17 cellular contexts compared by ENCODE assay signal in the genomic region with DNA sequence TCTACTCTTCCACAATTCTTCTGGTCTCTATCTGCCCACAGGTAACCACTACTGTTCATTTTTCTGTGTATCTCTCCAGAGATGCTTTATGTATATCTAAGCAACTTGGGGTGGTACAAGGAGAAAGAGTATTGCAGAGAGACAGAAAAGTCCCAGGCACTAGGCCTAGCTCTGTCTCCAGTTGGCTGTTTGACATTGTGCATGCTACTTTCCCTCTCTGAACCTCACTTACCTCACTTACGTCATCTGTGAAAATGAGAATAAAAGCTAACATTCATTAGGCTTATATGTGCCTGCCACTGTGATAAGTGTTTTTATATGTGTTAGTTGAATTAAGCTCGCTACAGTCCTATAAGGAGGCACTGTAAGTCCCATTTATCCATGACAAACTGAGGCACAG.
DNase-seq lines count a peak whose midpoint lies in the region; FAIRE-seq and TF ChIP-seq lines count a peak whose summit lies in the region.
"Had no signal": no experiment of that assay in that cellular context is flagged by ENCODE, and none has a peak within 500 bp of the region (broad histone marks: within the 10 kb centered on the region; RNA-seq: fewer than 3 reads in every experiment).

No MANE protein-coding gene starts in this region.

- no peak for FAIRE-seq in GM12892 (lab: Jason Lieb, UNC)
- FAIRE-seq: bronchial epithelial cell had no signal

- TF ChIP-seq CTCF in Peyer's patch (IDR thresholded peaks at IDR 0.05) = no peak
- no peak for TF ChIP-seq CTCF in coronary artery (IDR thresholded peaks at IDR 0.05)
- no peak for TF ChIP-seq CTCF in testis (IDR thresholded peaks at IDR 0.05)

- H3K27me3 ChIP-seq in Peyer's patch (no peaks in the 10 kb centered on the region), muscle layer of duodenum (ENCODE audit: low read depth, low read length) (no peaks in the 10 kb centered on the region), testis (no peaks in the 10 kb centered on the region), H7 (ENCODE audit: control insufficient read depth, insufficient read depth, low read length) (no peaks in the 10 kb centered on the region)

- DNase-seq in Peyer's patch = no peak
- no peak for DNase-seq in coronary artery (ENCODE audit: low spot score)
- DNase-seq in testis = no peak
- no peak for DNase-seq in NCI-H446 (lab: John Stamatoyannopoulos, UW)
- no peak for DNase-seq in GM12892 (ENCODE audit: insufficient read length)
- no peak for DNase-seq in NCI-H1105 treated with DMSO at 0.1 percent for 48 hours (lab: John Stamatoyannopoulos, UW)
- DNase-seq in H7 = no peak
- DNase-seq: activated CD4-positive, CD25-positive, alpha-beta regulatory T cell; activated CD8-positive, alpha-beta T cell treated with anti-CD3 and anti-CD28 coated beads, Interleukin-2, amount 10 ng/mL, durations not matched to agents 7 days and 5 days; Calu3; effector CD4-positive, alpha-beta T cell; naive thymus-derived CD4-positive, alpha-beta T cell; NCI-H187 treated with DMSO at 0.1 percent for 48 hours; stimulated activated naive CD8-positive, alpha-beta T cell treated with anti-CD3 and anti-CD28 coated beads, Interleukin-15, amount 100 ng/mL, for 72 hours; T-helper 17 cell had no signal

- H3K4me1 ChIP-seq in Peyer's patch = peaks cover 0 to 29% (median 0%) of the 10 kb centered on the region in 4 donors
- H3K4me1 ChIP-seq in muscle layer of duodenum (ENCODE audit: control insufficient read depth in 1 of 2, insufficient read depth in 2 of 2, low read length in 2 of 2) = peaks cover 5 to 44% of the 10 kb centered on the region in 2 donors
- H3K4me1 ChIP-seq in testis = peaks cover 20% of the 10 kb centered on the region

- H3K4me3 ChIP-seq in Peyer's patch = no peak overlapping the region
- H3K4me3 ChIP-seq in coronary artery = no peak overlapping the region
- no peak overlapping the region for H3K4me3 ChIP-seq in muscle layer of duodenum (ENCODE audit: low read depth in 1 of 2, low read length in 2 of 2)
- no peak overlapping the region for H3K4me3 ChIP-seq in testis
- H3K4me3 ChIP-seq in H7 (ENCODE audit: insufficient read depth, low read depth, low read length) = no peak overlapping the region

- peak overlapping the region in 3 of 4 donors; percentile 9 to 77 (median 10) for H3K27ac ChIP-seq in Peyer's patch
- peak overlapping the region; percentile 91 to 94 for H3K27ac ChIP-seq in coronary artery
- H3K27ac ChIP-seq in muscle layer of duodenum (ENCODE audit: low read length) = peak overlapping the region; percentile 7
- H3K27ac ChIP-seq in testis = peak overlapping the region; percentile 13 to 84

- H3K36me3 ChIP-seq in Peyer's patch (no peaks in the 10 kb centered on the region), muscle layer of duodenum (ENCODE audit: control insufficient read depth in 1 of 2, insufficient read depth in 2 of 2, low read length in 2 of 2) (no peaks in the 10 kb centered on the region), testis (ENCODE audit: low read depth, missing control alignments) (no peaks in the 10 kb centered on the region), H7 (replicated peaks; ENCODE audit: control insufficient read depth, insufficient read depth, low read length) (no peaks in the 10 kb centered on the region)

- TF ChIP-seq POLR2A in Peyer's patch (IDR thresholded peaks at IDR 0.05) = no peak
- no peak for TF ChIP-seq POLR2A in testis (IDR thresholded peaks at IDR 0.05)
- TF ChIP-seq POLR2A in GM12892 (IDR thresholded peaks at IDR 0.05; ENCODE audit: low read depth, low read length) = no peak

- H3K9me3 ChIP-seq in Peyer's patch (no peaks in the 10 kb centered on the region), muscle layer of duodenum (ENCODE audit: control insufficient read depth in 1 of 2, low read length in 2 of 2) (peaks cover 0 to 3% of the 10 kb centered on the region in 2 donors), testis (no peaks in the 10 kb centered on the region)

- intact Hi-C loops in testis (cut with DNase I; ENCODE audit: low total_unique reads) = no loop called here

- WGBS in testis, 2 donors = 46% methylated on average over 2 of the region's 2 CpGs

Comparison
In these comparisons a context has a peak if more than half of its experiments do, and no peak if none do; other contexts are left out.
1. H3K27ac ChIP-seq: peak in every context shown above with its lines; median percentile 92 in coronary artery; 48 in testis; 10 in Peyer's patch; 7 in muscle layer of duodenum.